12 cellular contexts compared by ENCODE assay signal in the genomic region with DNA sequence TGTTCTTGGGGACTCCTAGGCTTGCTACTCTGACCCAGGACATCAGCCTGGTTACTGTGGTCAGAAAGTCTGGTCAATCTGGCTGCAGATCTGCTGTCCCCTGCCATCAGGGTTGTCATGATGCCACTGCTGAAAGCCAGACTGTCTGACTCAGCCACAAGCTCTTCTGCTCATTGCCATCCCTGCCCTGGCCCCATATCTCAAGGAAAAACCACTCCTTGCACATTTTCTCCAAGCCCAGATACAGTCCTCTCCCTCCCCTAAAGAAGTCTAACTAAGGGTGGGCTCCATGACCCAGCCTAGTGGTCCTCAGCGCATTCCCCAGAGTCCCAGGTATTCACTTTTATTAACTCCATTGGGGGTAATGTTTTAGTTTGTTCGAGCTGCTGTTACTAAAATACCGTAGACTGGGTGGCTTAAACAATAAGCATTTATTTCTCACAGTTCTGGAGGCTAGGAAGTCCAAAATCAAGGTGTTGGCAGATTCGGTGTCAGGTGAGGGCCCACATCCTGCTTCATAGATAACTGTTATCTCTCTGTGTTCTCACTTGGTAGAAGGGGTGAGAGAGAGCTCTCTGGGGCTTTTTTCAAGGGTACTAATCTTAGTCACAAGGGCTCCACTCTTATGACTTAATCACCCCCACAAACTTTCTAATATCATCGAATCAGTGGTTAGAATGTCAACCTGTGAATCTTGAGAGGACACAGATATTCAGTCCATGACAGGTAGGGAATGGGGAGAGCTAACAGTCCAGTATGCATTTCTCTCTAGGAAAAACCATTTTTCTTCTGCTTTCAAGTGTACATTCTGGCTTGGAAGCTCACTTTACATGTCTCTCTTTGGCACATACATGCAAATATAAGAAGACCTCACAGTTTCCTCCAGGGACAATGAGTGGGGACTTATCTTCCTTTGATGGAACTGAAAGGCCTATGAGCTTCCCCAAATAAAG.
A peak's percentile ranks its signal among the peaks of the same experiment; 100 is the strongest.
DNase-seq lines count a peak whose midpoint lies in the region; ATAC-seq lines count a peak whose summit lies in the region.
"Had no signal": no experiment of that assay in that cellular context is flagged by ENCODE, and none has a peak within 500 bp of the region (broad histone marks: within the 10 kb centered on the region; RNA-seq: fewer than 3 reads in every experiment).

No MANE protein-coding gene starts in this region.

- peak overlapping the region; percentile 20 for H3K27ac ChIP-seq in CD8-positive, alpha-beta memory T cell (ENCODE audit: low read depth, low read length)
- H3K27ac ChIP-seq: cardiac muscle cell, KMS-11, SJCRH30 had no signal

- ATAC-seq in GM19351 (IDR thresholded peaks at IDR 0.05; ENCODE audit: unreplicated experiment) (peak; percentile 76), HG03108 (IDR thresholded peaks at IDR 0.05; ENCODE audit: unreplicated experiment) (peak; percentile 58), sciatic nerve (no peak)

- CTCF ChIA-PET in CD8-positive, alpha-beta memory T cell (lab: Charles Lee): interaction anchor here (0.6 to 1.8 kb wide), 6 partner anchors 30 to 172 kb away, joined by 3 to 5 read pairs (median 4); no protein-coding TSS in a partner anchor
- CTCF ChIA-PET in activated naive CD4-positive, alpha-beta T cell treated with anti-CD3 and anti-CD28 coated beads for 36 hours (lab: Charles Lee): interaction anchor here (0.6 to 1.1 kb wide), 2 partner anchors 100 to 168 kb away, joined by 3 read pairs; no protein-coding TSS in a partner anchor

- peaks cover 0 to 10% (median 3%) of the 10 kb centered on the region in 5 donors for H3K9me3 Mint-ChIP-seq in CD8-positive, alpha-beta memory T cell
- peaks cover 15% of the 10 kb centered on the region for H3K9me3 Mint-ChIP-seq in activated naive CD4-positive, alpha-beta T cell treated with anti-CD3 and anti-CD28 coated beads for 36 hours

- no peaks in the 10 kb centered on the region for H3K36me3 ChIP-seq in CD8-positive, alpha-beta memory T cell (ENCODE audit: insufficient read depth, low read length)
- no peaks in the 10 kb centered on the region for H3K36me3 ChIP-seq in H7 (replicated peaks; ENCODE audit: control insufficient read depth, insufficient read depth, low read length)
- H3K36me3 ChIP-seq: cardiac muscle cell, SJCRH30 had no signal

- H3K4me1 Mint-ChIP-seq in CD8-positive, alpha-beta memory T cell: peaks cover 51 to 57% (median 53%) of the 10 kb centered on the region in 3 donors
- peaks cover 43% of the 10 kb centered on the region for H3K4me1 Mint-ChIP-seq in activated naive CD4-positive, alpha-beta T cell treated with anti-CD3 and anti-CD28 coated beads for 36 hours (ENCODE audit: low read depth)

- peaks cover 33% of the 10 kb centered on the region for H3K4me1 ChIP-seq in CD8-positive, alpha-beta memory T cell (ENCODE audit: insufficient read depth, low read length)
- H3K4me1 ChIP-seq: SJCRH30 had no signal

- intact Hi-C loops in activated naive CD4-positive, alpha-beta T cell treated with anti-CD3 and anti-CD28 coated beads for 36 hours (cut with micrococcal nuclease): loop anchor here (1.0 to 5.0 kb wide), 9 partner anchors 26 to 296 kb away; a partner anchor contains a TSS
- intact Hi-C loops in sciatic nerve (cut with DNase I): no loop called here

- H3K27ac Mint-ChIP-seq in CD8-positive, alpha-beta memory T cell: peak overlapping the region; percentile 87 to 100 (median 98)
- peak overlapping the region; percentile 3 for H3K27ac Mint-ChIP-seq in activated naive CD4-positive, alpha-beta T cell treated with anti-CD3 and anti-CD28 coated beads for 36 hours

- H3K27me3 Mint-ChIP-seq in CD8-positive, alpha-beta memory T cell: no peaks in the 10 kb centered on the region
- no peaks in the 10 kb centered on the region for H3K27me3 Mint-ChIP-seq in activated naive CD4-positive, alpha-beta T cell treated with anti-CD3 and anti-CD28 coated beads for 36 hours (ENCODE audit: low read depth)

- POLR2A ChIA-PET in CD8-positive, alpha-beta memory T cell (lab: Charles Lee): interaction anchor here (0.6 to 1.3 kb wide), 3 partner anchors 9 to 30 kb away, joined by 3 to 5 read pairs (median 3); no protein-coding TSS in a partner anchor

- H3K27me3 ChIP-seq in CD8-positive, alpha-beta memory T cell (ENCODE audit: insufficient read depth, low read length, poor library complexity, severe bottlenecking): no peaks in the 10 kb centered on the region
- H3K27me3 ChIP-seq in H7 (ENCODE audit: control insufficient read depth, insufficient read depth, low read length): no peaks in the 10 kb centered on the region
- H3K27me3 ChIP-seq: cardiac muscle cell, SJCRH30 had no signal

- H3K36me3 Mint-ChIP-seq in CD8-positive, alpha-beta memory T cell: peaks cover 0 to 15% (median 3%) of the 10 kb centered on the region in 3 donors
- H3K36me3 Mint-ChIP-seq in activated naive CD4-positive, alpha-beta T cell treated with anti-CD3 and anti-CD28 coated beads for 36 hours (ENCODE audit: low read depth): peaks cover 4% of the 10 kb centered on the region

- peak overlapping the region; percentile 17 to 79 (median 65) for H3K4me3 Mint-ChIP-seq in CD8-positive, alpha-beta memory T cell
- H3K4me3 Mint-ChIP-seq in activated naive CD4-positive, alpha-beta T cell treated with anti-CD3 and anti-CD28 coated beads for 36 hours: no peak overlapping the region

- H3K4me3 ChIP-seq in CD8-positive, alpha-beta memory T cell (ENCODE audit: low read length): no peak overlapping the region
- H3K4me3 ChIP-seq in H7 (ENCODE audit: insufficient read depth, low read depth, low read length): no peak overlapping the region
- H3K4me3 ChIP-seq: cardiac muscle cell, SJCRH30, skin epidermis had no signal

- no peaks in the 10 kb centered on the region for H3K9me3 ChIP-seq in CD8-positive, alpha-beta memory T cell (ENCODE audit: low read length)
- H3K9me3 ChIP-seq: SJCRH30 had no signal

- peak; percentile 9 to 72 (median 57) for DNase-seq in CD8-positive, alpha-beta memory T cell
- DNase-seq in activated naive CD4-positive, alpha-beta T cell treated with anti-CD3 and anti-CD28 coated beads for 36 hours: peak; percentile 67
- no peak for DNase-seq in NCI-H526 treated with DMSO at 0.1 percent for 48 hours (lab: John Stamatoyannopoulos, UW)
- DNase-seq in H7: no peak
- DNase-seq in sciatic nerve (ENCODE audit: low spot score): no peak
- no peak for DNase-seq in NCI-H1436 treated with DMSO at 0.1 percent for 48 hours (lab: John Stamatoyannopoulos, UW)
- DNase-seq: SJCRH30 had no signal

Comparison
In these comparisons a context has a peak if more than half of its experiments do, and no peak if none do; other contexts are left out.
1. DNase-seq: peak in CD8-positive, alpha-beta memory T cell (5 of 5) and activated naive CD4-positive, alpha-beta T cell treated with anti-CD3 and anti-CD28 coated beads for 36 hours (single experiment); none in NCI-H526 treated with DMSO at 0.1 percent for 48 hours (single experiment), H7 (single experiment), sciatic nerve (single experiment) and NCI-H1436 treated with DMSO at 0.1 percent for 48 hours (single experiment).